In the genomic region with DNA sequence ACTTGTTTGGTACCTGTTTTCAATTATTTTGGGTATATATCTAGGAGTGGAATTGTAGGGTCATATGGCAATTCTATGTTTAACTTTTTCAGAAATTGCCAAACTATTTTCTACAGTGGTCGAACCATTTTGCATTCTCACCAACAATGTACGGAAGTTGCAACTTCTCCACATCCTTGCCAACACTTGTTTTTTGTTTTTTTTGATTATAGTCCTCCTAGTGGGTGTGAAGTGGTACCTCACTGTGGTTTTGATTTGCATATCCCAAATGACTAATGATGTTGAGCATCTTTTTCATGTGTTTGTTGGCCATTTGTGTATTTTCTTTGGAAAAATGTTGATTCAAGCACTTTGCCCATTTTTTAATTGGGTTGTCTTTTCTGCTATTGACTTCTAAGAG, we compare ENCODE assay signal across 2 cellular contexts.
TF ChIP-seq lines count a peak whose summit lies in the region.

No MANE protein-coding gene starts in this region.

TF ChIP-seq in Ishikawa, 13 proteins besides CTCF, POLR2A, EP300 and RAD21:
- TF ChIP-seq CREB1 (IDR thresholded peaks at IDR 0.05; ENCODE audit: low read depth) (no peak), CEBPB (IDR thresholded peaks at IDR 0.05) (no peak), NFIC (IDR thresholded peaks at IDR 0.05) (no peak), EGR1 (IDR thresholded peaks at IDR 0.05) (no peak), YY1 (IDR thresholded peaks at IDR 0.05; ENCODE audit: low read depth) (no peak), ZBTB7A (IDR thresholded peaks at IDR 0.05; ENCODE audit: low read depth) (no peak), USF1 (IDR thresholded peaks at IDR 0.05) (no peak), TAF1 (IDR thresholded peaks at IDR 0.05; ENCODE audit: low read depth) (no peak), FOXM1 (IDR thresholded peaks at IDR 0.05; ENCODE audit: borderline replicate concordance, low read depth) (no peak), TCF12 (IDR thresholded peaks at IDR 0.05; ENCODE audit: low read depth) (no peak), REST (IDR thresholded peaks at IDR 0.05; ENCODE audit: low read depth) (no peak), TEAD4 (IDR thresholded peaks at IDR 0.05) (no peak)
- TF ChIP-seq, protein P1, sequence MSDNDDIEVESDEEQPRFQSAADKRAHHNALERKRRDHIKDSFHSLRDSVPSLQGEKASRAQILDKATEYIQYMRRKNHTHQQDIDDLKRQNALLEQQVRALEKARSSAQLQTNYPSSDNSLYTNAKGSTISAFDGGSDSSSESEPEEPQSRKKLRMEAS (IDR thresholded peaks at IDR 0.05): no peak

TF ChIP-seq in K562, 482 proteins besides CTCF, POLR2A, EP300 and RAD21:
- TF ChIP-seq RBM25 (IDR thresholded peaks at IDR 0.05; ENCODE audit: low read depth, low read length, severe bottlenecking): peak; percentile 57
- no peak for TF ChIP-seq HEY1 (CRISPR knock-in tag; IDR thresholded peaks at IDR 0.05; ENCODE audit: borderline replicate concordance)
